Comparison of ENCODE assay signal across 8 cellular contexts in genomic region chr7:42237162-42237821, GRCh38. TPM values are rescaled to one million over a fixed set of nuclear protein-coding genes. Genes with fewer than 3 reads are reported as not detected.
A peak's percentile ranks its signal among the peaks of the same experiment; 100 is the strongest.
DNase-seq lines count a peak whose midpoint lies in the region; ATAC-seq, FAIRE-seq and TF ChIP-seq lines count a peak whose summit lies in the region.

Gene GLI3 (minus strand): TSS chr7:42237209. CDS start chr7:42223253, 13,956 bp downstream.

- peak within 1 kb of the TSS; percentile 92 for H3K9ac ChIP-seq in astrocyte (ENCODE audit: low read length)

- H3K36me3 Mint-ChIP-seq in activated CD4-positive, alpha-beta T cell treated with anti-CD3 and anti-CD28 coated beads for 36 hours (ENCODE audit: low read depth), result no peaks in the 10 kb centered on the region
- no peaks in the 10 kb centered on the region for H3K36me3 Mint-ChIP-seq in astrocyte (ENCODE audit: low read depth, unreplicated experiment)

- H3K79me2 ChIP-seq in astrocyte (ENCODE audit: insufficient read depth, low read length), result peaks cover 43% of the 10 kb centered on the region

- peak within 1 kb of the TSS; percentile 95 for H3K4me2 ChIP-seq in astrocyte (ENCODE audit: low read length)

- H3K27me3 Mint-ChIP-seq in activated CD4-positive, alpha-beta T cell treated with anti-CD3 and anti-CD28 coated beads for 36 hours, result peaks cover 56% of the 10 kb centered on the region
- H3K27me3 Mint-ChIP-seq in astrocyte (ENCODE audit: low read depth, unreplicated experiment), result peaks cover 5% of the 10 kb centered on the region

- H2AFZ ChIP-seq in astrocyte (ENCODE audit: low read depth, low read length), result peak within 1 kb of the TSS; percentile 83

- no peaks in the 10 kb centered on the region for H3K9me3 Mint-ChIP-seq in activated CD4-positive, alpha-beta T cell treated with anti-CD3 and anti-CD28 coated beads for 36 hours (ENCODE audit: low read depth)
- peaks cover 2% of the 10 kb centered on the region for H3K9me3 Mint-ChIP-seq in astrocyte (ENCODE audit: unreplicated experiment)

- H4K20me1 ChIP-seq in astrocyte (ENCODE audit: insufficient read depth, low read length), result peaks cover 11% of the 10 kb centered on the region

- under 1% methylated on average over 58 of the region's 58 CpGs for WGBS in right cardiac atrium

- H3K27me3 ChIP-seq in astrocyte (ENCODE audit: insufficient read depth, low read length), result peaks cover 3% of the 10 kb centered on the region
- H3K27me3 ChIP-seq in right cardiac atrium (ENCODE audit: control insufficient read depth, insufficient read depth), result no peaks in the 10 kb centered on the region

- TF ChIP-seq CTCF in astrocyte (IDR thresholded peaks at IDR 0.05; ENCODE audit: insufficient read depth, low read depth, low read length), result no peak

- H3K4me1 ChIP-seq in astrocyte (ENCODE audit: insufficient read depth, low read length) (peaks cover 31% of the 10 kb centered on the region), right cardiac atrium (ENCODE audit: control insufficient read depth, insufficient read depth, low read length) (no peaks in the 10 kb centered on the region)

- CTCF ChIA-PET in activated CD4-positive, alpha-beta T cell treated with anti-CD3 and anti-CD28 coated beads for 36 hours (lab: Charles Lee), result no interaction called here

- H3K27ac ChIP-seq in astrocyte (ENCODE audit: low read depth, low read length) (peak within 1 kb of the TSS; percentile 94), right cardiac atrium (ENCODE audit: low read length) (peak within 1 kb of the TSS; percentile 83)

- POLR2A ChIA-PET in activated CD4-positive, alpha-beta T cell treated with anti-CD3 and anti-CD28 coated beads for 36 hours (lab: Charles Lee), result no interaction called here

- intact Hi-C loops in activated CD4-positive, alpha-beta T cell treated with anti-CD3 and anti-CD28 coated beads for 36 hours (cut with DNase I, micrococcal nuclease), result no loop called here
- intact Hi-C loops in right cardiac atrium (cut with DNase I) (loop anchor here in 1 of 4 donors (5.0 kb wide), 1 partner anchor 255 kb away; no protein-coding TSS in a partner anchor), posterior vena cava (cut with DNase I) (no loop called here)

- peak; percentile 72 for DNase-seq in activated CD4-positive, alpha-beta T cell treated with anti-CD3 and anti-CD28 coated beads for 36 hours
- no peak for DNase-seq in activated CD4-positive, alpha-beta T cell treated with anti-CD3 and anti-CD28 coated beads for 1 hour
- DNase-seq in HCEC 1CT, result peak; percentile 94
- peak; percentile 43 for DNase-seq in NCI-H1048 (lab: John Stamatoyannopoulos, UW)
- DNase-seq in astrocyte (ENCODE audit: low read depth), result peak; percentile 91
- DNase-seq in right cardiac atrium, result peak; percentile 86 to 93 (median 92)
- DNase-seq in posterior vena cava (ENCODE audit: low spot score), result peak; percentile 96
- DNase-seq in activated gamma-delta T cell (lab: John Stamatoyannopoulos, UW), result no peak

- H3K4me3 Mint-ChIP-seq in activated CD4-positive, alpha-beta T cell treated with anti-CD3 and anti-CD28 coated beads for 36 hours, result peak within 1 kb of the TSS; percentile 73
- peak within 1 kb of the TSS; percentile 96 for H3K4me3 Mint-ChIP-seq in astrocyte (ENCODE audit: unreplicated experiment)

- FAIRE-seq in astrocyte (lab: Jason Lieb, UNC), result no peak

- no peaks in the 10 kb centered on the region for H3K36me3 ChIP-seq in astrocyte (ENCODE audit: insufficient read depth, low read length)

- H3K9me3 ChIP-seq in astrocyte (ENCODE audit: insufficient read depth, low read depth, low read length) (no peaks in the 10 kb centered on the region), right cardiac atrium (ENCODE audit: control insufficient read depth, low read length) (no peaks in the 10 kb centered on the region)

- H3K4me1 Mint-ChIP-seq in activated CD4-positive, alpha-beta T cell treated with anti-CD3 and anti-CD28 coated beads for 36 hours, result peaks cover 8% of the 10 kb centered on the region
- peaks cover 37% of the 10 kb centered on the region for H3K4me1 Mint-ChIP-seq in astrocyte (ENCODE audit: low read depth, unreplicated experiment)

- no peak within 1 kb of the TSS for H3K27ac Mint-ChIP-seq in activated CD4-positive, alpha-beta T cell treated with anti-CD3 and anti-CD28 coated beads for 36 hours
- peak within 1 kb of the TSS; percentile 93 for H3K27ac Mint-ChIP-seq in astrocyte (ENCODE audit: unreplicated experiment)

- peak; percentile 90 for ATAC-seq in activated CD4-positive, alpha-beta T cell treated with anti-CD3 and anti-CD28 coated beads for 36 hours
- ATAC-seq in right cardiac atrium, result peak; percentile 92

- H3K4me3 ChIP-seq in astrocyte (ENCODE audit: insufficient read depth, low read depth, low read length), result peak within 1 kb of the TSS; percentile 86
- peak within 1 kb of the TSS; percentile 79 for H3K4me3 ChIP-seq in right cardiac atrium (ENCODE audit: low read length)

RNA-seq across cellular contexts. Expression of gene GLI3, which starts in this region (rescaled TPM):
- total RNA-seq in activated CD4-positive, alpha-beta T cell treated with anti-CD3 and anti-CD28 coated beads for 36 hours, result under 1 TPM; 0.18 to 0.30 TPM
- total RNA-seq in astrocyte (22.1 and 27.7 TPM in 2 replicates), right cardiac atrium (1 to 10 TPM; 2.4 to 3.5 (median 2.8) TPM), posterior vena cava (10 to 100 TPM; 24.8 to 27.2 TPM)
- 0.50 TPM for polyA plus RNA-seq in right cardiac atrium

Comparison
In these comparisons a context has a peak if more than half of its experiments do, and no peak if none do; other contexts are left out.
1. Peak in DNase-seq and ATAC-seq in activated CD4-positive, alpha-beta T cell treated with anti-CD3 and anti-CD28 coated beads for 36 hours; RNA of the gene not detected or under 1 TPM.
2. DNase-seq: peak in HCEC 1CT (single experiment), NCI-H1048 (single experiment), astrocyte (single experiment), right cardiac atrium (3 of 3) and posterior vena cava (single experiment); none in activated CD4-positive, alpha-beta T cell treated with anti-CD3 and anti-CD28 coated beads for 1 hour (single experiment) and activated gamma-delta T cell (single experiment).